8 cellular contexts compared by ENCODE assay signal in genomic region chr1:12078938-12079861, GRCh38. TPM values are rescaled to one million over a fixed set of nuclear protein-coding genes. Genes with fewer than 3 reads are reported as not detected.
A peak's percentile ranks its signal among the peaks of the same experiment; 100 is the strongest.
DNase-seq lines count a peak whose midpoint lies in the region; ATAC-seq and TF ChIP-seq lines count a peak whose summit lies in the region.

No MANE protein-coding gene starts in this region.

- intact Hi-C loops in head of caudate nucleus (cut with DNase I) (no loop called here), vagina (cut with DNase I) (no loop called here)

- peak; percentile 43 for ATAC-seq in HG02763 (IDR thresholded peaks at IDR 0.05; ENCODE audit: unreplicated experiment)

- no peak overlapping the region for H3K27ac ChIP-seq in vagina

- no peaks in the 10 kb centered on the region for H3K36me3 ChIP-seq in vagina

- TF ChIP-seq CTCF in GM12875 (IDR thresholded peaks at IDR 0.05; ENCODE audit: borderline replicate concordance, insufficient read depth, low read depth, low read length), result peak; percentile 77
- no peak for TF ChIP-seq CTCF in vagina (IDR thresholded peaks at IDR 0.05)

- TF ChIP-seq POLR2A in vagina (IDR thresholded peaks at IDR 0.05), result no peak

- no peaks in the 10 kb centered on the region for H3K9me3 ChIP-seq in vagina

- peak; percentile 18 for DNase-seq in Ammon's horn (ENCODE audit: low spot score)
- peak; percentile 27 for DNase-seq in NCI-H2107 treated with DMSO at 0.1 percent for 48 hours (lab: John Stamatoyannopoulos, UW; ENCODE audit: unreplicated experiment)
- DNase-seq in activated T-cell treated with anti-CD3 and anti-CD28 coated beads for 48 hours (ENCODE audit: low read depth), result peak; percentile 36
- peak in 30 of 42 donors; percentile 13 to 64 (median 32) for DNase-seq in head of caudate nucleus
- peak; percentile 63 to 68 for DNase-seq in stimulated activated CD4-positive, alpha-beta T cell treated with anti-CD3 and anti-CD28 coated beads, Interleukin-2, amount 100 ng/mL, for 24 hours
- DNase-seq in vagina (ENCODE audit: extremely low spot score in 2 of 2), result no peak

- no peaks in the 10 kb centered on the region for H3K27me3 ChIP-seq in vagina

- no peaks in the 10 kb centered on the region for H3K4me1 ChIP-seq in vagina

- peak overlapping the region; percentile 37 for H3K4me3 ChIP-seq in GM12875 (ENCODE audit: low read depth, low read length)
- no peak overlapping the region for H3K4me3 ChIP-seq in vagina

RNA-seq across cellular contexts. Expression of gene TNFRSF8, which starts 16.1 kb away (rescaled TPM):
- total RNA-seq in vagina, result 1.2 TPM

RNA-seq across cellular contexts. Expression of gene MIIP, which starts 59.9 kb away (rescaled TPM):
- 34.6 TPM for total RNA-seq in vagina

Comparison
In these comparisons a context has a peak if more than half of its experiments do, and no peak if none do; other contexts are left out.
1. DNase-seq: peak in Ammon's horn (single experiment), NCI-H2107 treated with DMSO at 0.1 percent for 48 hours (single experiment), activated T-cell treated with anti-CD3 and anti-CD28 coated beads for 48 hours (single experiment), head of caudate nucleus (30 of 42) and stimulated activated CD4-positive, alpha-beta T cell treated with anti-CD3 and anti-CD28 coated beads, Interleukin-2, amount 100 ng/mL, for 24 hours (2 of 2); none in vagina (0 of 2).